In genomic region chr6:62286470-62286843, GRCh38 we compare ENCODE assay signal across 9 cellular contexts. TPM values are rescaled to one million over a fixed set of nuclear protein-coding genes. Genes with fewer than 3 reads are reported as not detected.
A peak's percentile ranks its signal among the peaks of the same experiment; 100 is the strongest.
DNase-seq lines count a peak whose midpoint lies in the region; ATAC-seq and TF ChIP-seq lines count a peak whose summit lies in the region.
"Had no signal": no experiment of that assay in that cellular context is flagged by ENCODE, and none has a peak within 500 bp of the region (broad histone marks: within the 10 kb centered on the region; RNA-seq: fewer than 3 reads in every experiment).

No MANE protein-coding gene starts in this region.

- 4 to 7% (median 5%) methylated on average over 13 of the region's 13 CpGs for WGBS in psoas muscle, 3 donors

- no peak overlapping the region for H3K9ac ChIP-seq in colonic mucosa (ENCODE audit: low read depth in 2 of 2, low read length in 2 of 2)

- H3K4me1 ChIP-seq in colonic mucosa (no peaks in the 10 kb centered on the region), psoas muscle (no peaks in the 10 kb centered on the region)
- H3K4me1 ChIP-seq: SJCRH30 had no signal

- peaks cover 3% of the 10 kb centered on the region for H3K27me3 ChIP-seq in colonic mucosa
- H3K27me3 ChIP-seq in psoas muscle (ENCODE audit: insufficient read depth in 3 of 3, low read length in 2 of 3): peaks cover 0 to 10% (median 2%) of the 10 kb centered on the region in 3 donors
- H3K27me3 ChIP-seq: SJCRH30 had no signal

- CTCF ChIA-PET in Calu3 (lab: Charles Lee): no interaction called here

- peak; percentile 12 for ATAC-seq in GM19035 (IDR thresholded peaks at IDR 0.05; ENCODE audit: unreplicated experiment)
- peak; percentile 10 for ATAC-seq in HG02938 (IDR thresholded peaks at IDR 0.05; ENCODE audit: unreplicated experiment)
- ATAC-seq in psoas muscle: peak in 1 of 4 donors; percentile 9

- H3K27me3 Mint-ChIP-seq in Calu3 (ENCODE audit: unreplicated experiment): no peaks in the 10 kb centered on the region

- no peak for TF ChIP-seq CTCF in colonic mucosa (IDR thresholded peaks at IDR 0.05)
- TF ChIP-seq CTCF in psoas muscle (IDR thresholded peaks at IDR 0.05): no peak
- no peak for TF ChIP-seq CTCF in Calu3 (IDR thresholded peaks at IDR 0.05; ENCODE audit: unreplicated experiment)

- BruUV-seq in Calu3 (replicated peaks; lab: Mats Ljungman, UMichigan): no TSS peak

- intact Hi-C loops in colonic mucosa (cut with DNase I): no loop called here
- intact Hi-C loops in psoas muscle (cut with DNase I): no loop called here
- intact Hi-C loops in Calu3 (cut with micrococcal nuclease; ENCODE audit: unreplicated experiment): no loop called here

- H3K27ac Mint-ChIP-seq in Calu3 (ENCODE audit: unreplicated experiment): no peak overlapping the region

- H3K27ac ChIP-seq in colonic mucosa: no peak overlapping the region
- H3K27ac ChIP-seq in psoas muscle: no peak overlapping the region
- H3K27ac ChIP-seq: SJCRH30 had no signal

- DNase-seq in colonic mucosa (no peak), psoas muscle (no peak), Calu3 (no peak)
- no peak for DNase-seq in stimulated activated CD8-positive, alpha-beta memory T cell treated with anti-CD3 and anti-CD28 coated beads, Interleukin-4, amount 100 ng/mL, for 48 hours
- DNase-seq in activated naive CD4-positive, alpha-beta T cell (lab: John Stamatoyannopoulos, UW): no peak
- DNase-seq in activated naive CD4-positive, alpha-beta T cell treated with Interleukin-2 at 50 U/mL for 16 hours: no peak

- H3K4me3 Mint-ChIP-seq in Calu3 (ENCODE audit: low read depth, unreplicated experiment): no peak overlapping the region

- peaks cover 6% of the 10 kb centered on the region for H3K9me3 Mint-ChIP-seq in Calu3 (ENCODE audit: low read depth, unreplicated experiment)

- H3K36me3 Mint-ChIP-seq in Calu3 (ENCODE audit: insufficient read depth, unreplicated experiment): no peaks in the 10 kb centered on the region

- no peaks in the 10 kb centered on the region for H3K36me3 ChIP-seq in colonic mucosa
- H3K36me3 ChIP-seq in psoas muscle (ENCODE audit: insufficient read depth in 1 of 2, low read depth in 1 of 2): no peaks in the 10 kb centered on the region
- H3K36me3 ChIP-seq: SJCRH30 had no signal

- H3K9me3 ChIP-seq in colonic mucosa: no peaks in the 10 kb centered on the region
- no peaks in the 10 kb centered on the region for H3K9me3 ChIP-seq in psoas muscle
- H3K9me3 ChIP-seq: SJCRH30 had no signal

- peak overlapping the region; percentile 48 for H3K4me3 ChIP-seq in colonic mucosa
- H3K4me3 ChIP-seq in psoas muscle: peak overlapping the region; percentile 64
- H3K4me3 ChIP-seq: SJCRH30 had no signal

- H3K4me1 Mint-ChIP-seq in Calu3 (ENCODE audit: low read depth, unreplicated experiment): no peaks in the 10 kb centered on the region

RNA-seq across cellular contexts. Expression of gene KHDRBS2, which starts 0.4 kb away (rescaled TPM):
- total RNA-seq in colonic mucosa: 1 to 10 TPM in 1 of 2 donors, under 1 TPM in 1; 0.52 to 1.2 TPM
- under 1 TPM in 2 of 4 donors, not detected in 2; 0.08 to 0.15 TPM for total RNA-seq in psoas muscle
- under 1 TPM in 2 of 3 donors, not detected in 1; 0.04 TPM for polyA plus RNA-seq in psoas muscle
- total RNA-seq in Calu3 (2022): not detected in 2 replicates
- total RNA-seq: SJCRH30 had no signal
